ENCODE assay signal across 11 cellular contexts in the genomic region with DNA sequence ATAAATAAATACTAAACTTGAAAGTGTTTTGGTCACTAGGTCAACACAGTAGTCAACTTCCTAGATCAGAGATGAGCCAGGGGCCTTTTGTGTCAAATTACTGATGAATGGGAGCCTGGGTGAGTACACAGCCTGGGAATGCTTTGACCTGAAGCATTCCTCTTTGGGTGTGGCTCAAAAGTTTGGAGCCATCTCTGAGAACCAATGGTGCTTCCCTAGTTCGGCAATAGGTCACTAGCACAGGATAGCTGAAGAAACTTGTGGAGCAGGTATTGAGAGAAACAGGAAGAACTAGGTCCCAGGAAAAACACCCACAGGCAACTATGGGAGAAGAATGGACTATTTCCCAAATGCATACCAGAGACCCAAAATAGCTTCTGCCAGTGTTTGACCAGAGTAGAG. TPM values are rescaled to one million over a fixed set of nuclear protein-coding genes. Genes with fewer than 3 reads are reported as not detected.
DNase-seq lines count a peak whose midpoint lies in the region; ATAC-seq and TF ChIP-seq lines count a peak whose summit lies in the region.
"Had no signal": no experiment of that assay in that cellular context is flagged by ENCODE, and none has a peak within 500 bp of the region (broad histone marks: within the 10 kb centered on the region; RNA-seq: fewer than 3 reads in every experiment).

No MANE protein-coding gene starts in this region.

- no peaks in the 10 kb centered on the region for H3K9me3 ChIP-seq in left ventricle myocardium inferior (replicated peaks)
- no peaks in the 10 kb centered on the region for H3K9me3 ChIP-seq in right cardiac atrium (ENCODE audit: control insufficient read depth, low read length)
- H3K9me3 ChIP-seq in liver (ENCODE audit: control insufficient read depth in 4 of 4, low read length in 3 of 4) = no peaks in the 10 kb centered on the region
- H3K9me3 ChIP-seq: upper lobe of left lung had no signal

- intact Hi-C loops in left ventricle myocardium inferior (cut with micrococcal nuclease) = no loop called here
- intact Hi-C loops in right cardiac atrium (cut with DNase I) = no loop called here
- intact Hi-C loops in MCF 10A (cut with micrococcal nuclease) = loop anchor here (5.0 kb wide), 1 partner anchor 129 kb away; no protein-coding TSS in a partner anchor

- no peak for TF ChIP-seq RAD21 in liver (IDR thresholded peaks at IDR 0.05)

- no TSS peak for BruUV-seq in MCF 10A (replicated peaks; lab: Mats Ljungman, UMichigan)

- H3K4me1 ChIP-seq in left ventricle myocardium inferior (peaks cover 51% of the 10 kb centered on the region), right cardiac atrium (ENCODE audit: control insufficient read depth, insufficient read depth, low read length) (peaks cover 5% of the 10 kb centered on the region), liver (ENCODE audit: control insufficient read depth in 4 of 4, insufficient read depth in 4 of 4, low read length in 3 of 4) (peaks cover 2 to 12% (median 8%) of the 10 kb centered on the region in 4 donors)

- no peaks in the 10 kb centered on the region for H3K27me3 ChIP-seq in left ventricle myocardium inferior (ENCODE audit: low read depth)
- no peaks in the 10 kb centered on the region for H3K27me3 ChIP-seq in right cardiac atrium (ENCODE audit: control insufficient read depth, insufficient read depth)
- H3K27me3 ChIP-seq in liver (ENCODE audit: control insufficient read depth in 4 of 4, insufficient read depth in 4 of 4, low read length in 3 of 4) = no peaks in the 10 kb centered on the region
- H3K27me3 ChIP-seq: upper lobe of left lung had no signal

- WGBS in right cardiac atrium = 91% methylated on average over 1 of the region's 1 CpG
- 78% methylated on average over 1 of the region's 1 CpG for WGBS in liver

- H3K36me3 ChIP-seq in left ventricle myocardium inferior = no peaks in the 10 kb centered on the region
- peaks cover 0 to 2% (median 0%) of the 10 kb centered on the region in 4 donors for H3K36me3 ChIP-seq in liver (ENCODE audit: control insufficient read depth in 4 of 4, insufficient read depth in 3 of 4, low read depth in 1 of 4, low read length in 3 of 4)
- H3K36me3 ChIP-seq: upper lobe of left lung had no signal

- no peak for ATAC-seq in right cardiac atrium
- no peak for ATAC-seq in HG03520 (IDR thresholded peaks at IDR 0.05; ENCODE audit: unreplicated experiment)
- ATAC-seq in stimulated activated memory B cell treated with anti-CD40 and anti-IgM and Interleukin-4, amounts not matched to agents 10 μg/mL and 1 μg/mL and 100 μg/mL, for 72 hours = no peak

- H3K4me3 Mint-ChIP-seq in MCF 10A (ENCODE audit: unreplicated experiment) = peak overlapping the region; percentile 22
- no peak overlapping the region for H3K4me3 Mint-ChIP-seq in stimulated activated memory B cell treated with anti-CD40 and anti-IgM and Interleukin-4, amounts not matched to agents 10 μg/mL and 1 μg/mL and 100 μg/mL, for 72 hours

- H3K36me3 Mint-ChIP-seq in MCF 10A (ENCODE audit: insufficient read depth, unreplicated experiment) = peaks cover 9% of the 10 kb centered on the region
- H3K36me3 Mint-ChIP-seq in stimulated activated memory B cell treated with anti-CD40 and anti-IgM and Interleukin-4, amounts not matched to agents 10 μg/mL and 1 μg/mL and 100 μg/mL, for 72 hours = peaks cover 20% of the 10 kb centered on the region

- TF ChIP-seq CTCF in left ventricle myocardium inferior (IDR thresholded peaks at IDR 0.05; ENCODE audit: borderline replicate concordance) (no peak), MCF 10A (IDR thresholded peaks at IDR 0.05; ENCODE audit: unreplicated experiment) (no peak), liver (IDR thresholded peaks at IDR 0.05; ENCODE audit: low read depth, low read length, missing input control) (no peak)

- H3K9me3 Mint-ChIP-seq in MCF 10A (ENCODE audit: unreplicated experiment) = no peaks in the 10 kb centered on the region
- H3K9me3 Mint-ChIP-seq in stimulated activated memory B cell treated with anti-CD40 and anti-IgM and Interleukin-4, amounts not matched to agents 10 μg/mL and 1 μg/mL and 100 μg/mL, for 72 hours = no peaks in the 10 kb centered on the region

- H3K27ac Mint-ChIP-seq in MCF 10A (ENCODE audit: low read depth, unreplicated experiment) = peak overlapping the region; percentile 68
- H3K27ac Mint-ChIP-seq in stimulated activated memory B cell treated with anti-CD40 and anti-IgM and Interleukin-4, amounts not matched to agents 10 μg/mL and 1 μg/mL and 100 μg/mL, for 72 hours = no peak overlapping the region

- POLR2A ChIA-PET in MCF 10A (lab: Yijun Ruan, JAX) = interaction anchor here (0.6 to 3.6 kb wide), 6 partner anchors 25 to 197 kb away, joined by 3 to 16 read pairs (median 5); no protein-coding TSS in a partner anchor

- no peak overlapping the region for H3K9ac ChIP-seq in liver (ENCODE audit: low read depth in 1 of 2, low read length in 2 of 2)

- H3K27ac ChIP-seq in left ventricle myocardium inferior (replicated peaks) = peak overlapping the region; percentile 76
- no peak overlapping the region for H3K27ac ChIP-seq in right cardiac atrium (ENCODE audit: low read length)
- peak overlapping the region in 1 of 2 donors; percentile 14 for H3K27ac ChIP-seq in liver (ENCODE audit: low read depth in 1 of 2, low read length in 2 of 2)
- H3K27ac ChIP-seq: upper lobe of left lung had no signal

- no peaks in the 10 kb centered on the region for H3K27me3 Mint-ChIP-seq in MCF 10A (ENCODE audit: insufficient read depth, unreplicated experiment)
- no peaks in the 10 kb centered on the region for H3K27me3 Mint-ChIP-seq in stimulated activated memory B cell treated with anti-CD40 and anti-IgM and Interleukin-4, amounts not matched to agents 10 μg/mL and 1 μg/mL and 100 μg/mL, for 72 hours

- peaks cover 30% of the 10 kb centered on the region for H3K4me1 Mint-ChIP-seq in MCF 10A (ENCODE audit: insufficient read depth, unreplicated experiment)
- peaks cover 21% of the 10 kb centered on the region for H3K4me1 Mint-ChIP-seq in stimulated activated memory B cell treated with anti-CD40 and anti-IgM and Interleukin-4, amounts not matched to agents 10 μg/mL and 1 μg/mL and 100 μg/mL, for 72 hours

- H3K4me3 ChIP-seq in left ventricle myocardium inferior = no peak overlapping the region
- no peak overlapping the region for H3K4me3 ChIP-seq in right cardiac atrium (ENCODE audit: low read length)
- no peak overlapping the region for H3K4me3 ChIP-seq in liver (ENCODE audit: low read depth in 1 of 3, low read length in 3 of 3)
- H3K4me3 ChIP-seq: upper lobe of left lung had no signal

- CTCF ChIA-PET in MCF 10A (lab: Yijun Ruan, JAX) = interaction anchor here (0.7 to 1.0 kb wide), 3 partner anchors 10 to 162 kb away, joined by 3 to 4 read pairs (median 3); no protein-coding TSS in a partner anchor

- DNase-seq in left ventricle myocardium inferior (no peak), right cardiac atrium (no peak), MCF 10A (ENCODE audit: unreplicated experiment) (peak; percentile 78), NCI-H748 treated with DMSO at 0.1 percent for 48 hours (lab: John Stamatoyannopoulos, UW) (no peak), NCI-H2171 (lab: John Stamatoyannopoulos, UW) (no peak)
- DNase-seq: kidney, NCI-H1436, upper lobe of left lung had no signal

TF ChIP-seq in liver, 16 proteins besides CTCF, POLR2A, EP300 and RAD21:
- no peak for TF ChIP-seq FOXA2 (IDR thresholded peaks at IDR 0.05)
- no peak for TF ChIP-seq RXRA (IDR thresholded peaks at IDR 0.05)
- peak; percentile 26 for TF ChIP-seq SP1 (IDR thresholded peaks at IDR 0.05)
- TF ChIP-seq HNF4G (IDR thresholded peaks at IDR 0.05) = no peak
- no peak for TF ChIP-seq FOXA1 (IDR thresholded peaks at IDR 0.05)

RNA-seq across cellular contexts. Expression of a gene that starts 56.6 kb away (rescaled TPM):
- total RNA-seq in left ventricle myocardium inferior = 45.5 TPM
- total RNA-seq in right cardiac atrium = 100 to 1,000 TPM in 1 of 4 donors, 10 to 100 TPM in 3; 75.4 to 102 (median 84.1) TPM
- polyA plus RNA-seq in right cardiac atrium = 89.4 TPM
- 5.6 and 6.2 TPM in 2 replicates for total RNA-seq in MCF 10A (2022)
- total RNA-seq in liver = 10 to 100 TPM; 39.4 to 50.2 TPM
- polyA plus RNA-seq in liver = 10 to 100 TPM; 10.4 to 26.2 TPM
